16 cellular contexts compared by ENCODE assay signal in genomic region chr7:17307969-17308648, GRCh38. TPM values are rescaled to one million over a fixed set of nuclear protein-coding genes. Genes with fewer than 3 reads are reported as not detected.
DNase-seq lines count a peak whose midpoint lies in the region; ATAC-seq and TF ChIP-seq lines count a peak whose summit lies in the region.
"Had no signal": no experiment of that assay in that cellular context is flagged by ENCODE, and none has a peak within 500 bp of the region (broad histone marks: within the 10 kb centered on the region; RNA-seq: fewer than 3 reads in every experiment).

No MANE protein-coding gene starts in this region.

- DNase-seq in AG10803 (ENCODE audit: low read depth) (no peak), epidermal melanocyte (ENCODE audit: insufficient read length, low spot score) (no peak), HuH-7 (ENCODE audit: low spot score) (no peak), foreskin melanocyte (no peak)
- DNase-seq: activated gamma-delta T cell treated with Interleukin-2 at 50 U/mL for 16 hours, AML-193, brain microvascular endothelial cell, DMS79 treated with DMSO at 0.1 percent for 48 hours, GOT3, mammary epithelial cell, NCI-H2029, SHP77 had no signal

- H3K27me3 ChIP-seq in gastroesophageal sphincter, result no peaks in the 10 kb centered on the region
- H3K27me3 ChIP-seq in skeletal muscle tissue (ENCODE audit: control insufficient read depth in 3 of 3, insufficient read depth in 3 of 3, low read length in 3 of 3), result no peaks in the 10 kb centered on the region
- H3K27me3 ChIP-seq: brain microvascular endothelial cell had no signal

- H3K9me3 ChIP-seq in gastroesophageal sphincter (no peaks in the 10 kb centered on the region), skeletal muscle tissue (ENCODE audit: control insufficient read depth in 3 of 3, low read length in 3 of 3) (no peaks in the 10 kb centered on the region)

- WGBS in gastroesophageal sphincter (ENCODE audit: low coverage in 1 of 2), 2 donors, result 75 to 80% methylated on average over 2 of the region's 2 CpGs

- TF ChIP-seq POLR2A in gastroesophageal sphincter (IDR thresholded peaks at IDR 0.05), result no peak

- peak overlapping the region; percentile 41 for H3K4me3 ChIP-seq in AG10803 (ENCODE audit: low read length)
- H3K4me3 ChIP-seq in gastroesophageal sphincter, result peak overlapping the region in 1 of 2 donors; percentile 17
- H3K4me3 ChIP-seq in skeletal muscle tissue (ENCODE audit: low read length in 3 of 3), result no peak overlapping the region

- H3K36me3 ChIP-seq in gastroesophageal sphincter (peaks cover 0 to 20% of the 10 kb centered on the region in 2 donors), skeletal muscle tissue (ENCODE audit: control insufficient read depth in 3 of 3, insufficient read depth in 3 of 3, low read length in 3 of 3) (no peaks in the 10 kb centered on the region)

- peaks cover 17 to 64% (median 21%) of the 10 kb centered on the region in 3 donors for H3K4me1 ChIP-seq in gastroesophageal sphincter
- H3K4me1 ChIP-seq in skeletal muscle tissue (ENCODE audit: control insufficient read depth in 3 of 3, insufficient read depth in 3 of 3, low read length in 3 of 3), result peaks cover 6 to 13% (median 11%) of the 10 kb centered on the region in 3 donors

- no peak overlapping the region for H3K9ac ChIP-seq in skeletal muscle tissue (ENCODE audit: low read depth in 1 of 3, low read length in 3 of 3)

- no peak for TF ChIP-seq CTCF in AG10803 (conservative IDR thresholded peaks at IDR 0.05; ENCODE audit: low read length)
- TF ChIP-seq CTCF in gastroesophageal sphincter (IDR thresholded peaks at IDR 0.05), result no peak

- peak overlapping the region; percentile 59 to 69 (median 66) for H3K27ac ChIP-seq in gastroesophageal sphincter
- H3K27ac ChIP-seq in skeletal muscle tissue (ENCODE audit: low read depth, low read length), result peak overlapping the region; percentile 13
- H3K27ac ChIP-seq: brain microvascular endothelial cell had no signal

- no peak for TF ChIP-seq EP300 in gastroesophageal sphincter (IDR thresholded peaks at IDR 0.05)

- ATAC-seq in HG03432 (IDR thresholded peaks at IDR 0.05; ENCODE audit: unreplicated experiment), result peak; percentile 28
- no peak for ATAC-seq in gastroesophageal sphincter
- ATAC-seq in GM21390 (IDR thresholded peaks at IDR 0.05; ENCODE audit: unreplicated experiment), result no peak

RNA-seq across cellular contexts. Expression of gene AHR, which starts 9.7 kb away (rescaled TPM):
- total RNA-seq in gastroesophageal sphincter (100 to 1,000 TPM in 2 of 4 donors, 10 to 100 TPM in 2; 52.1 to 105 (median 83.9) TPM), skeletal muscle tissue (25.1 TPM)
